Comparison of ENCODE assay signal across 10 cellular contexts in the genomic region with DNA sequence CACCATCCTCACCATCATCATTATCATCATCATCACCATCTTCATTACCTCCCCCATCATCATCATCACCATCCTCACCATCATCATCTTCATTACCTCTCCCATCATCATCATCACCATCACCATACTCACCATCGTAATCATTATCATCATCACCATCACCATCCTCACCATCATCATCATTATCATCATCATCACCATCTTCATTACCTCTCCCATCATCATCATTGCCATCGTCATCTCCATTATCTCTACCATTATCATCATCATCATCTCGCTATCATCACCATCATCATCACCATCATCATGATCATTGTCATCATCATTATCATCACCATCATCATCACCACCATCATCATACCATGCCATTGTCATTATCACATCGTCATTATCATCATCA.
"Had no signal": no experiment of that assay in that cellular context is flagged by ENCODE, and none has a peak within 500 bp of the region (broad histone marks: within the 10 kb centered on the region; RNA-seq: fewer than 3 reads in every experiment).

No MANE protein-coding gene starts in this region.

- H2AFZ ChIP-seq: GM23338 had no signal

- H3K9me3 ChIP-seq: HAP-1 had no signal

- H3K36me3 ChIP-seq: HAP-1 had no signal

- H3K4me2 ChIP-seq: GM23338, KMS-11 had no signal

- ATAC-seq: GM23338, HCT116 had no signal

- DNase-seq: H7, HFFc6, IMR-90, Karpas-422, KBM-7 had no signal

- H3K9ac ChIP-seq: KMS-11 had no signal

- H3K4me3 ChIP-seq: GM23338, HAP-1 had no signal

- H3K27ac ChIP-seq: HL-60, KMS-11 had no signal

- H3K4me1 ChIP-seq: HAP-1 had no signal
